ENCODE assay signal across 21 cellular contexts in the genomic region with DNA sequence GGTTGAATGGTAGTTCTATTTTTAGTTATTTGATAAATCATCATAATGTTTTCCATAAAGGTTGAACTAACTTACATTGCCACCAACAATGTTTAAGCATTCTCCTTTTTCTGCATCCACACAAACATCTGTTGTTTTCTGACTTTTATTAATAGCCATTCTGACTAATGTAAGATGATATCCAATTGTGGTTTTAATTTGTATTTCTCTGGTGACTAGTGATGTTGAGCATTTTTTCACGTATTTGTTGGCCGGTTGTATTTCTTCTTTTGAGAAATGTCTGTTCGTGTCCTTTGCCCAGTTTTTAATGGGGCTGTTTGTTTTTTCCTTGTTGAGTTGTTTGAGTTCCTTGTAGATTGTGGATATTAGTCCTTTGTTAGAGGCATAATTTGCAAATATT. TPM values are rescaled to one million over a fixed set of nuclear protein-coding genes. Genes with fewer than 3 reads are reported as not detected.
A peak's percentile ranks its signal among the peaks of the same experiment; 100 is the strongest.
DNase-seq lines count a peak whose midpoint lies in the region; ATAC-seq and TF ChIP-seq lines count a peak whose summit lies in the region.
"Had no signal": no experiment of that assay in that cellular context is flagged by ENCODE, and none has a peak within 500 bp of the region (broad histone marks: within the 10 kb centered on the region; RNA-seq: fewer than 3 reads in every experiment).

No MANE protein-coding gene starts in this region.

- H4K20me1 ChIP-seq in mammary epithelial cell (ENCODE audit: insufficient read depth, low read length), result no peaks in the 10 kb centered on the region

- in situ Hi-C loops in mammary epithelial cell (cut with MboI; ENCODE audit: low sequenced_read_pairs in 2 of 2), result no loop called here

- intact Hi-C loops in MCF 10A (cut with micrococcal nuclease) (no loop called here), mammary epithelial cell (cut with micrococcal nuclease) (no loop called here), Calu3 (cut with micrococcal nuclease; ENCODE audit: unreplicated experiment) (no loop called here)
- intact Hi-C loops in activated CD8-positive, alpha-beta T cell treated with anti-CD3 and anti-CD28 coated beads for 36 hours (cut with micrococcal nuclease), result no loop called here

- H3K79me2 ChIP-seq in mammary epithelial cell (ENCODE audit: insufficient read depth, low read length), result no peaks in the 10 kb centered on the region

- H3K4me3 ChIP-seq in mammary epithelial cell (replicated peaks in 1 of 3; ENCODE audit: insufficient read depth in 1 of 3, low read depth in 2 of 3, low read length in 3 of 3) (no peak overlapping the region), fibroblast of villous mesenchyme (ENCODE audit: low read depth, low read length) (no peak overlapping the region)
- H3K4me3 ChIP-seq: Peyer's patch, SJSA1 had no signal

- H3K4me2 ChIP-seq in mammary epithelial cell (ENCODE audit: insufficient read depth, low read depth, low read length), result no peak overlapping the region

- H3K27me3 ChIP-seq in mammary epithelial cell (ENCODE audit: insufficient read depth, low read length), result peaks cover 8% of the 10 kb centered on the region
- H3K27me3 ChIP-seq: Peyer's patch, SJSA1 had no signal

- no peak for ATAC-seq in activated CD8-positive, alpha-beta T cell treated with anti-CD3 and anti-CD28 coated beads for 36 hours
- no peak for ATAC-seq in esophagus mucosa
- ATAC-seq: Right ventricle myocardium inferior had no signal

- no peaks in the 10 kb centered on the region for H3K9me3 ChIP-seq in mammary epithelial cell (replicated peaks; ENCODE audit: insufficient read depth, low read length)
- H3K9me3 ChIP-seq: Peyer's patch, SJSA1 had no signal

- H3K36me3 Mint-ChIP-seq in MCF 10A (ENCODE audit: insufficient read depth, unreplicated experiment) (no peaks in the 10 kb centered on the region), Calu3 (ENCODE audit: insufficient read depth, unreplicated experiment) (no peaks in the 10 kb centered on the region)
- H3K36me3 Mint-ChIP-seq in activated CD8-positive, alpha-beta T cell treated with anti-CD3 and anti-CD28 coated beads for 36 hours (ENCODE audit: low read depth), result no peaks in the 10 kb centered on the region
- H3K36me3 Mint-ChIP-seq: CD14-positive monocyte had no signal

- BruUV-seq in MCF 10A (replicated peaks; lab: Mats Ljungman, UMichigan) (no TSS peak), mammary epithelial cell (replicated peaks; lab: Mats Ljungman, UMichigan) (no TSS peak), Calu3 (replicated peaks; lab: Mats Ljungman, UMichigan) (no TSS peak)

- H3K36me3 ChIP-seq in mammary epithelial cell (ENCODE audit: insufficient read depth, low read length), result no peaks in the 10 kb centered on the region
- H3K36me3 ChIP-seq: Peyer's patch, SJSA1 had no signal

- no peaks in the 10 kb centered on the region for H3K9me3 Mint-ChIP-seq in MCF 10A (ENCODE audit: unreplicated experiment)
- peaks cover 6% of the 10 kb centered on the region for H3K9me3 Mint-ChIP-seq in activated CD8-positive, alpha-beta T cell treated with anti-CD3 and anti-CD28 coated beads for 36 hours
- peaks cover 3% of the 10 kb centered on the region for H3K9me3 Mint-ChIP-seq in Calu3 (ENCODE audit: low read depth, unreplicated experiment)

- no peak overlapping the region for H3K27ac ChIP-seq in mammary epithelial cell (ENCODE audit: insufficient read depth, low read depth, low read length)
- H3K27ac ChIP-seq: Peyer's patch, SJSA1 had no signal

- H3K27me3 Mint-ChIP-seq in MCF 10A (ENCODE audit: insufficient read depth, unreplicated experiment) (peaks cover 69% of the 10 kb centered on the region), Calu3 (ENCODE audit: unreplicated experiment) (peaks cover 49% of the 10 kb centered on the region)
- peaks cover 6% of the 10 kb centered on the region for H3K27me3 Mint-ChIP-seq in activated CD8-positive, alpha-beta T cell treated with anti-CD3 and anti-CD28 coated beads for 36 hours

- POLR2A ChIA-PET in MCF 10A (lab: Yijun Ruan, JAX), result interaction anchor here (0.7 to 1.7 kb wide), 2 partner anchors 13 to 390 kb away, joined by 3 to 4 read pairs; no protein-coding TSS in a partner anchor
- POLR2A ChIA-PET in activated CD8-positive, alpha-beta T cell treated with anti-CD3 and anti-CD28 coated beads for 36 hours (lab: Charles Lee), result no interaction called here

- no peaks in the 10 kb centered on the region for H3K4me1 ChIP-seq in mammary epithelial cell (ENCODE audit: insufficient read depth, low read length)
- H3K4me1 ChIP-seq: Peyer's patch, SJSA1 had no signal

- TF ChIP-seq CTCF in MCF 10A (IDR thresholded peaks at IDR 0.05; ENCODE audit: unreplicated experiment) (no peak), mammary epithelial cell (conservative IDR thresholded peaks at IDR 0.05 in 1 of 2, IDR thresholded peaks at IDR 0.05 in 1 of 2; ENCODE audit: extremely low read depth in 1 of 2, insufficient read depth in 1 of 2, low read depth in 1 of 2, low read length in 2 of 2) (no peak), fibroblast of villous mesenchyme (IDR thresholded peaks at IDR 0.05; ENCODE audit: insufficient read depth, low read depth, low read length) (no peak), Calu3 (IDR thresholded peaks at IDR 0.05; ENCODE audit: unreplicated experiment) (no peak)
- TF ChIP-seq CTCF in activated CD8-positive, alpha-beta T cell treated with anti-CD3 and anti-CD28 coated beads for 36 hours (IDR thresholded peaks at IDR 0.05), result no peak

- H3K4me3 Mint-ChIP-seq in MCF 10A (ENCODE audit: unreplicated experiment), result no peak overlapping the region
- no peak overlapping the region for H3K4me3 Mint-ChIP-seq in activated CD8-positive, alpha-beta T cell treated with anti-CD3 and anti-CD28 coated beads for 36 hours
- no peak overlapping the region for H3K4me3 Mint-ChIP-seq in Calu3 (ENCODE audit: low read depth, unreplicated experiment)
- H3K4me3 Mint-ChIP-seq: CD14-positive monocyte had no signal

- CTCF ChIA-PET in MCF 10A (lab: Yijun Ruan, JAX), result interaction anchor here (0.7 kb wide), 1 partner anchor 679 kb away, joined by 3 read pairs; no protein-coding TSS in a partner anchor
- CTCF ChIA-PET in mammary epithelial cell (lab: Charles Lee; ENCODE audit: low non-redundant PET), result no interaction called here
- CTCF ChIA-PET in activated CD8-positive, alpha-beta T cell treated with anti-CD3 and anti-CD28 coated beads for 36 hours (lab: Charles Lee), result no interaction called here
- CTCF ChIA-PET in Calu3 (lab: Charles Lee), result no interaction called here

- DNase-seq in MCF 10A (ENCODE audit: unreplicated experiment), result peak; percentile 31
- no peak for DNase-seq in mammary epithelial cell
- DNase-seq in RPMI7951 (ENCODE audit: low read depth), result peak; percentile 14
- DNase-seq in fibroblast of villous mesenchyme (ENCODE audit: low read depth), result peak; percentile 54
- DNase-seq in activated CD8-positive, alpha-beta T cell treated with anti-CD3 and anti-CD28 coated beads for 36 hours, result no peak
- DNase-seq in Calu3, result no peak
- DNase-seq: 8988T; EL; Kasumi-1; NCI-H1092; NCI-H1436; NCI-H2029; NCI-H345; NCI-H524; NCI-H774; NK-92 treated with Interleukin-12 subunit alpha and Interleukin-12 subunit beta, amount 100 ng/mL, for 24 hours; Peyer's patch had no signal

- H3K4me1 Mint-ChIP-seq in MCF 10A (ENCODE audit: insufficient read depth, unreplicated experiment), result peaks cover 2% of the 10 kb centered on the region
- H3K4me1 Mint-ChIP-seq in activated CD8-positive, alpha-beta T cell treated with anti-CD3 and anti-CD28 coated beads for 36 hours (ENCODE audit: low read depth), result no peaks in the 10 kb centered on the region
- H3K4me1 Mint-ChIP-seq in Calu3 (ENCODE audit: low read depth, unreplicated experiment), result no peaks in the 10 kb centered on the region
- H3K4me1 Mint-ChIP-seq: CD14-positive monocyte had no signal

- H3K27ac Mint-ChIP-seq in MCF 10A (ENCODE audit: low read depth, unreplicated experiment) (no peak overlapping the region), Calu3 (ENCODE audit: unreplicated experiment) (no peak overlapping the region)
- H3K27ac Mint-ChIP-seq in activated CD8-positive, alpha-beta T cell treated with anti-CD3 and anti-CD28 coated beads for 36 hours, result no peak overlapping the region
- H3K27ac Mint-ChIP-seq: CD14-positive monocyte had no signal

- no peak overlapping the region for H2AFZ ChIP-seq in mammary epithelial cell (ENCODE audit: low read depth, low read length)

- H3K9ac ChIP-seq in mammary epithelial cell (ENCODE audit: insufficient read depth, low read length), result no peak overlapping the region

- WGBS in mammary epithelial cell (ENCODE audit: low coverage, missing lambda C conversion rate), result 80% methylated on average over 3 of the region's 3 CpGs

- dilution Hi-C loops in mammary epithelial cell (cut with HindIII; ENCODE audit: low sequenced_read_pairs), result no loop called here

RNA-seq across cellular contexts. Expression of a gene that starts 24.6 kb away (rescaled TPM):
- total RNA-seq in MCF 10A (2022) (2.9 and 3.3 TPM in 2 replicates), mammary epithelial cell (10 to 100 TPM; 14.6 to 23.3 TPM), fibroblast of villous mesenchyme (0.97 and 1.7 TPM in 2 replicates), esophagus mucosa (0.68 TPM), Calu3 (2022) (0.54 and 0.66 TPM in 2 replicates)
- 11.2 TPM for polyA plus RNA-seq in mammary epithelial cell
- 16.1 TPM for polyA minus RNA-seq in mammary epithelial cell
- total RNA-seq in RPMI7951 (2014; rRNA removed; shearing (Covaris generic)), result 4.6 and 4.9 TPM in 2 replicates
- 1 to 10 TPM; 3.1 to 3.5 TPM for total RNA-seq in activated CD8-positive, alpha-beta T cell treated with anti-CD3 and anti-CD28 coated beads for 36 hours
- total RNA-seq: Right ventricle myocardium inferior, SJSA1 had no signal

Comparison
In these comparisons a context has a peak if more than half of its experiments do, and no peak if none do; other contexts are left out.
1. DNase-seq: peak in MCF 10A (single experiment), RPMI7951 (single experiment) and fibroblast of villous mesenchyme (single experiment); none in mammary epithelial cell (single experiment), activated CD8-positive, alpha-beta T cell treated with anti-CD3 and anti-CD28 coated beads for 36 hours (single experiment) and Calu3 (single experiment).